In genomic region chr4:71860643-71861042, GRCh38 we compare ENCODE assay signal across 1 cellular context.
TF ChIP-seq lines count a peak whose summit lies in the region.

No MANE protein-coding gene starts in this region.

TF ChIP-seq in GM23338, 12 proteins besides CTCF, POLR2A, EP300 and RAD21 (continued from another document):
- TF ChIP-seq, protein P1, sequence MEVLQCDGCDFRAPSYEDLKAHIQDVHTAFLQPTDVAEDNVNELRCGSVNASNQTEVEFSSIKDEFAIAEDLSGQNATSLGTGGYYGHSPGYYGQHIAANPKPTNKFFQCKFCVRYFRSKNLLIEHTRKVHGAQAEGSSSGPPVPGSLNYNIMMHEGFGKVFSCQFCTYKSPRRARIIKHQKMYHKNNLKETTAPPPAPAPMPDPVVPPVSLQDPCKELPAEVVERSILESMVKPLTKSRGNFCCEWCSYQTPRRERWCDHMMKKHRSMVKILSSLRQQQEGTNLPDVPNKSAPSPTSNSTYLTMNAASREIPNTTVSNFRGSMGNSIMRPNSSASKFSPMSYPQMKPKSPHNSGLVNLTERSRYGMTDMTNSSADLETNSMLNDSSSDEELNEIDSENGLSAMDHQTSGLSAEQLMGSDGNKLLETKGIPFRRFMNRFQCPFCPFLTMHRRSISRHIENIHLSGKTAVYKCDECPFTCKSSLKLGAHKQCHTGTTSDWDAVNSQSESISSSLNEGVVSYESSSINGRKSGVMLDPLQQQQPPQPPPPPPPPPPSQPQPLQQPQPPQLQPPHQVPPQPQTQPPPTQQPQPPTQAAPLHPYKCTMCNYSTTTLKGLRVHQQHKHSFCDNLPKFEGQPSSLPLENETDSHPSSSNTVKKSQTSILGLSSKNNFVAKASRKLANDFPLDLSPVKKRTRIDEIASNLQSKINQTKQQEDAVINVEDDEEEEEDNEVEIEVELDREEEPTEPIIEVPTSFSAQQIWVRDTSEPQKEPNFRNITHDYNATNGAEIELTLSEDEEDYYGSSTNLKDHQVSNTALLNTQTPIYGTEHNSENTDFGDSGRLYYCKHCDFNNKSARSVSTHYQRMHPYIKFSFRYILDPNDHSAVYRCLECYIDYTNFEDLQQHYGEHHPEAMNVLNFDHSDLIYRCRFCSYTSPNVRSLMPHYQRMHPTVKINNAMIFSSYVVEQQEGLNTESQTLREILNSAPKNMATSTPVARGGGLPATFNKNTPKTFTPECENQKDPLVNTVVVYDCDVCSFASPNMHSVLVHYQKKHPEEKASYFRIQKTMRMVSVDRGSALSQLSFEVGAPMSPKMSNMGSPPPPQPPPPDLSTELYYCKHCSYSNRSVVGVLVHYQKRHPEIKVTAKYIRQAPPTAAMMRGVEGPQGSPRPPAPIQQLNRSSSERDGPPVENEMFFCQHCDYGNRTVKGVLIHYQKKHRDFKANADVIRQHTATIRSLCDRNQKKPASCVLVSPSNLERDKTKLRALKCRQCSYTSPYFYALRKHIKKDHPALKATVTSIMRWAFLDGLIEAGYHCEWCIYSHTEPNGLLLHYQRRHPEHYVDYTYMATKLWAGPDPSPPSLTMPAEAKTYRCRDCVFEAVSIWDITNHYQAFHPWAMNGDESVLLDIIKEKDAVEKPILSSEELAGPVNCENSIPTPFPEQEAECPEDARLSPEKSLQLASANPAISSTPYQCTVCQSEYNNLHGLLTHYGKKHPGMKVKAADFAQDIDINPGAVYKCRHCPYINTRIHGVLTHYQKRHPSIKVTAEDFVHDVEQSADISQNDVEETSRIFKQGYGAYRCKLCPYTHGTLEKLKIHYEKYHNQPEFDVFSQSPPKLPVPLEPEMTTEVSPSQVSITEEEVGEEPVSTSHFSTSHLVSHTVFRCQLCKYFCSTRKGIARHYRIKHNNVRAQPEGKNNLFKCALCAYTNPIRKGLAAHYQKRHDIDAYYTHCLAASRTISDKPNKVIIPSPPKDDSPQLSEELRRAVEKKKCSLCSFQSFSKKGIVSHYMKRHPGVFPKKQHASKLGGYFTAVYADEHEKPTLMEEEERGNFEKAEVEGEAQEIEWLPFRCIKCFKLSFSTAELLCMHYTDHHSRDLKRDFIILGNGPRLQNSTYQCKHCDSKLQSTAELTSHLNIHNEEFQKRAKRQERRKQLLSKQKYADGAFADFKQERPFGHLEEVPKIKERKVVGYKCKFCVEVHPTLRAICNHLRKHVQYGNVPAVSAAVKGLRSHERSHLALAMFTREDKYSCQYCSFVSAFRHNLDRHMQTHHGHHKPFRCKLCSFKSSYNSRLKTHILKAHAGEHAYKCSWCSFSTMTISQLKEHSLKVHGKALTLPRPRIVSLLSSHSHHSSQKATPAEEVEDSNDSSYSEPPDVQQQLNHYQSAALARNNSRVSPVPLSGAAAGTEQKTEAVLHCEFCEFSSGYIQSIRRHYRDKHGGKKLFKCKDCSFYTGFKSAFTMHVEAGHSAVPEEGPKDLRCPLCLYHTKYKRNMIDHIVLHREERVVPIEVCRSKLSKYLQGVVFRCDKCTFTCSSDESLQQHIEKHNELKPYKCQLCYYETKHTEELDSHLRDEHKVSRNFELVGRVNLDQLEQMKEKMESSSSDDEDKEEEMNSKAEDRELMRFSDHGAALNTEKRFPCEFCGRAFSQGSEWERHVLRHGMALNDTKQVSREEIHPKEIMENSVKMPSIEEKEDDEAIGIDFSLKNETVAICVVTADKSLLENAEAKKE (CRISPR knock-in tag; IDR thresholded peaks at IDR 0.05), result no peak
- no peak for TF ChIP-seq EZH2phosphoT487 (IDR thresholded peaks at IDR 0.05; ENCODE audit: unreplicated experiment)
- TF ChIP-seq, protein P2, sequence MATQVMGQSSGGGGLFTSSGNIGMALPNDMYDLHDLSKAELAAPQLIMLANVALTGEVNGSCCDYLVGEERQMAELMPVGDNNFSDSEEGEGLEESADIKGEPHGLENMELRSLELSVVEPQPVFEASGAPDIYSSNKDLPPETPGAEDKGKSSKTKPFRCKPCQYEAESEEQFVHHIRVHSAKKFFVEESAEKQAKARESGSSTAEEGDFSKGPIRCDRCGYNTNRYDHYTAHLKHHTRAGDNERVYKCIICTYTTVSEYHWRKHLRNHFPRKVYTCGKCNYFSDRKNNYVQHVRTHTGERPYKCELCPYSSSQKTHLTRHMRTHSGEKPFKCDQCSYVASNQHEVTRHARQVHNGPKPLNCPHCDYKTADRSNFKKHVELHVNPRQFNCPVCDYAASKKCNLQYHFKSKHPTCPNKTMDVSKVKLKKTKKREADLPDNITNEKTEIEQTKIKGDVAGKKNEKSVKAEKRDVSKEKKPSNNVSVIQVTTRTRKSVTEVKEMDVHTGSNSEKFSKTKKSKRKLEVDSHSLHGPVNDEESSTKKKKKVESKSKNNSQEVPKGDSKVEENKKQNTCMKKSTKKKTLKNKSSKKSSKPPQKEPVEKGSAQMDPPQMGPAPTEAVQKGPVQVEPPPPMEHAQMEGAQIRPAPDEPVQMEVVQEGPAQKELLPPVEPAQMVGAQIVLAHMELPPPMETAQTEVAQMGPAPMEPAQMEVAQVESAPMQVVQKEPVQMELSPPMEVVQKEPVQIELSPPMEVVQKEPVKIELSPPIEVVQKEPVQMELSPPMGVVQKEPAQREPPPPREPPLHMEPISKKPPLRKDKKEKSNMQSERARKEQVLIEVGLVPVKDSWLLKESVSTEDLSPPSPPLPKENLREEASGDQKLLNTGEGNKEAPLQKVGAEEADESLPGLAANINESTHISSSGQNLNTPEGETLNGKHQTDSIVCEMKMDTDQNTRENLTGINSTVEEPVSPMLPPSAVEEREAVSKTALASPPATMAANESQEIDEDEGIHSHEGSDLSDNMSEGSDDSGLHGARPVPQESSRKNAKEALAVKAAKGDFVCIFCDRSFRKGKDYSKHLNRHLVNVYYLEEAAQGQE (IDR thresholded peaks at IDR 0.05; ENCODE audit: unreplicated experiment), result no peak
- TF ChIP-seq JUNB (IDR thresholded peaks at IDR 0.05; ENCODE audit: unreplicated experiment), result no peak
- TF ChIP-seq ZNF114 (CRISPR knock-in tag; IDR thresholded peaks at IDR 0.05), result no peak
